Comparison of ENCODE assay signal across 13 cellular contexts in genomic region chr9:95073042-95073607, GRCh38.
DNase-seq lines count a peak whose midpoint lies in the region; ATAC-seq, FAIRE-seq and TF ChIP-seq lines count a peak whose summit lies in the region.
"Had no signal": no experiment of that assay in that cellular context is flagged by ENCODE, and none has a peak within 500 bp of the region (broad histone marks: within the 10 kb centered on the region; RNA-seq: fewer than 3 reads in every experiment).

No MANE protein-coding gene starts in this region.

- H3K4me2 ChIP-seq in parathyroid adenoma (ENCODE audit: low read length): peak overlapping the region; percentile 45

- H3K9me3 ChIP-seq in parathyroid adenoma (ENCODE audit: control insufficient read depth, low read length): no peaks in the 10 kb centered on the region
- H3K9me3 ChIP-seq in CD4-positive, alpha-beta T cell (ENCODE audit: control insufficient read depth, low read length): no peaks in the 10 kb centered on the region
- H3K9me3 ChIP-seq: upper lobe of left lung had no signal

- intact Hi-C loops in CD14-positive monocyte (cut with micrococcal nuclease): no loop called here
- intact Hi-C loops in CD4-positive, alpha-beta T cell (cut with DNase I, micrococcal nuclease): no loop called here

- no peaks in the 10 kb centered on the region for H3K9me3 Mint-ChIP-seq in CD14-positive monocyte
- no peaks in the 10 kb centered on the region for H3K9me3 Mint-ChIP-seq in CD4-positive, alpha-beta T cell
- H3K9me3 Mint-ChIP-seq: immature natural killer cell had no signal

- TF ChIP-seq CTCF in RWPE1 (conservative IDR thresholded peaks at IDR 0.05; ENCODE audit: low read depth) (no peak), fibroblast of villous mesenchyme (IDR thresholded peaks at IDR 0.05; ENCODE audit: insufficient read depth, low read depth, low read length) (peak; percentile 49), parathyroid adenoma (IDR thresholded peaks at IDR 0.05) (peak; percentile 9), CD14-positive monocyte (IDR thresholded peaks at IDR 0.05) (no peak)
- no peak for TF ChIP-seq CTCF in CD4-positive, alpha-beta T cell (IDR thresholded peaks at IDR 0.05)

- TF ChIP-seq POLR2A in GM12891 (IDR thresholded peaks at IDR 0.05; ENCODE audit: low read depth, low read length): no peak

- no peak overlapping the region for H2AFZ ChIP-seq in parathyroid adenoma

- CTCF ChIA-PET in RWPE1 (lab: Yijun Ruan, JAX): interaction anchor here (0.6 to 1.2 kb wide), 5 partner anchors 13 to 1688 kb away, joined by 3 to 8 read pairs (median 3); no protein-coding TSS in a partner anchor
- CTCF ChIA-PET in CD4-positive, alpha-beta T cell (lab: Charles Lee): no interaction called here

- H3K27me3 ChIP-seq in parathyroid adenoma (ENCODE audit: control insufficient read depth, insufficient read depth, low read length): no peaks in the 10 kb centered on the region
- no peaks in the 10 kb centered on the region for H3K27me3 ChIP-seq in CD4-positive, alpha-beta T cell (ENCODE audit: control insufficient read depth, insufficient read depth, low read length)
- H3K27me3 ChIP-seq: upper lobe of left lung had no signal

- H3K36me3 Mint-ChIP-seq in CD14-positive monocyte: peaks cover 2 to 5% of the 10 kb centered on the region in 2 donors
- H3K36me3 Mint-ChIP-seq in CD4-positive, alpha-beta T cell (ENCODE audit: low read depth): no peaks in the 10 kb centered on the region

- peaks cover 11% of the 10 kb centered on the region for H3K4me1 ChIP-seq in parathyroid adenoma

- no peak for ATAC-seq in GM19467 (IDR thresholded peaks at IDR 0.05; ENCODE audit: unreplicated experiment)
- ATAC-seq in CD4-positive, alpha-beta T cell (ENCODE audit: poor library complexity): no peak

- POLR2A ChIA-PET in RWPE1 (lab: Yijun Ruan, JAX; ENCODE audit: low non-redundant PET): no interaction called here
- POLR2A ChIA-PET in CD4-positive, alpha-beta T cell (lab: Charles Lee): interaction anchor here (0.5 kb wide), 1 partner anchor 187 kb away, joined by 3 read pairs; no protein-coding TSS in a partner anchor

- no peaks in the 10 kb centered on the region for H3K4me1 Mint-ChIP-seq in CD14-positive monocyte
- no peaks in the 10 kb centered on the region for H3K4me1 Mint-ChIP-seq in CD4-positive, alpha-beta T cell (ENCODE audit: low read depth)
- H3K4me1 Mint-ChIP-seq: immature natural killer cell had no signal

- peak overlapping the region; percentile 54 for H3K27ac ChIP-seq in RWPE1
- H3K27ac ChIP-seq in parathyroid adenoma: no peak overlapping the region
- no peak overlapping the region for H3K27ac ChIP-seq in CD4-positive, alpha-beta T cell (ENCODE audit: low read depth, low read length)

- H3K4me3 Mint-ChIP-seq in CD14-positive monocyte: no peak overlapping the region
- H3K4me3 Mint-ChIP-seq in CD4-positive, alpha-beta T cell: no peak overlapping the region
- H3K4me3 Mint-ChIP-seq: immature natural killer cell had no signal

- DNase-seq in COLO668 (lab: John Stamatoyannopoulos, UW; ENCODE audit: unreplicated experiment) (peak; percentile 21), RWPE1 (ENCODE audit: low spot score) (peak; percentile 22), fibroblast of villous mesenchyme (ENCODE audit: low read depth) (peak; percentile 42), CD14-positive monocyte (ENCODE audit: low spot score) (no peak), GM12891 (ENCODE audit: insufficient read length, low spot score) (no peak)
- no peak for DNase-seq in CD4-positive, alpha-beta T cell
- DNase-seq: DND-41, immature natural killer cell, NCI-H2227 treated with DMSO at 0.1 percent for 48 hours had no signal

- H3K27me3 Mint-ChIP-seq in CD14-positive monocyte (ENCODE audit: low read depth in 3 of 3): no peaks in the 10 kb centered on the region
- no peaks in the 10 kb centered on the region for H3K27me3 Mint-ChIP-seq in CD4-positive, alpha-beta T cell

- H3K4me3 ChIP-seq in fibroblast of villous mesenchyme (ENCODE audit: low read depth, low read length) (no peak overlapping the region), parathyroid adenoma (ENCODE audit: low read depth, low read length) (no peak overlapping the region)
- H3K4me3 ChIP-seq: upper lobe of left lung had no signal

- no peak for FAIRE-seq in GM12891 (lab: Jason Lieb, UNC)
- FAIRE-seq: TTC549 had no signal

- H3K36me3 ChIP-seq in parathyroid adenoma (ENCODE audit: control insufficient read depth, insufficient read depth, low read length): no peaks in the 10 kb centered on the region

- H3K27ac Mint-ChIP-seq in CD14-positive monocyte: peak overlapping the region in 2 of 7 donors; percentile 11 to 68
- H3K27ac Mint-ChIP-seq in CD4-positive, alpha-beta T cell: no peak overlapping the region
- H3K27ac Mint-ChIP-seq: immature natural killer cell had no signal

- H3K9ac ChIP-seq in parathyroid adenoma: no peak overlapping the region

- peaks cover 66% of the 10 kb centered on the region for H3K79me2 ChIP-seq in parathyroid adenoma

TF ChIP-seq in GM12891, 5 proteins besides CTCF, POLR2A, EP300 and RAD21:
- TF ChIP-seq POU2F2 (IDR thresholded peaks at IDR 0.05; ENCODE audit: low read depth, low read length) (no peak), PAX5 (IDR thresholded peaks at IDR 0.05; ENCODE audit: insufficient read depth, low read length, severe bottlenecking) (no peak), TAF1 (IDR thresholded peaks at IDR 0.05; ENCODE audit: low read depth, low read length) (no peak), POLR2AphosphoS5 (IDR thresholded peaks at IDR 0.05; ENCODE audit: low read depth, low read length) (no peak), SPI1 (IDR thresholded peaks at IDR 0.05; ENCODE audit: low read depth, low read length) (no peak)

Comparison
In these comparisons a context has a peak if more than half of its experiments do, and no peak if none do; other contexts are left out.
1. DNase-seq: peak in COLO668 (single experiment), RWPE1 (single experiment) and fibroblast of villous mesenchyme (single experiment); none in CD14-positive monocyte (single experiment), GM12891 (single experiment) and CD4-positive, alpha-beta T cell (0 of 10).
2. CTCF ChIP-seq: peak in fibroblast of villous mesenchyme (single experiment) and parathyroid adenoma (single experiment); none in RWPE1 (single experiment), CD14-positive monocyte (single experiment) and CD4-positive, alpha-beta T cell (single experiment).